In genomic region chr20:53612289-53612688, GRCh38 we compare ENCODE assay signal across 1 cellular context.
TF ChIP-seq lines count a peak whose summit lies in the region.

No MANE protein-coding gene starts in this region.

TF ChIP-seq in GM12878, 131 proteins besides CTCF, POLR2A, EP300 and RAD21:
- 0 out of 2 replicates have a peak, but pooled peaks have one; percentile 15 for TF ChIP-seq NFXL1 (IDR thresholded peaks at IDR 0.05; ENCODE audit: borderline replicate concordance)
